ENCODE assay signal across 28 cellular contexts in genomic region chr11:37442576-37442975, GRCh38.
"Had no signal": no experiment of that assay in that cellular context is flagged by ENCODE, and none has a peak within 500 bp of the region (broad histone marks: within the 10 kb centered on the region; RNA-seq: fewer than 3 reads in every experiment).

No MANE protein-coding gene starts in this region.

- H3K4me3 Mint-ChIP-seq: activated naive CD8-positive, alpha-beta T cell; dendritic cell treated with granulocyte-macrophage colony-stimulating factor and Interleukin-4, amounts not matched to agents 40 ng/mL and 50 ng/mL, for 4 days; endodermal cell; memory B cell; naive thymus-derived CD8-positive, alpha-beta T cell; neural crest cell; stimulated activated effector memory CD8-positive, alpha-beta T cell treated with anti-CD3 and anti-CD28 coated beads, Interleukin-12 subunit alpha, Interleukin-12 subunit beta, amount 100 ng/mL, for 72 hours; stimulated activated naive CD8-positive, alpha-beta T cell treated with anti-CD3 and anti-CD28 coated beads, Interleukin-15, Interleukin-2, amounts not matched to agents 100 ng/mL and 50 ng/mL, for 24 hours had no signal

- H3K4me1 Mint-ChIP-seq: endodermal cell; memory B cell; naive thymus-derived CD8-positive, alpha-beta T cell; neural crest cell; stimulated activated effector memory CD8-positive, alpha-beta T cell treated with anti-CD3 and anti-CD28 coated beads, Interleukin-12 subunit alpha, Interleukin-12 subunit beta, amount 100 ng/mL, for 72 hours had no signal

- H3K36me3 Mint-ChIP-seq: activated naive CD8-positive, alpha-beta T cell; memory B cell; naive thymus-derived CD8-positive, alpha-beta T cell; stimulated activated effector memory CD8-positive, alpha-beta T cell treated with anti-CD3 and anti-CD28 coated beads, Interleukin-12 subunit alpha, Interleukin-12 subunit beta, amount 100 ng/mL, for 72 hours had no signal

- H3K9me3 Mint-ChIP-seq: dendritic cell treated with granulocyte-macrophage colony-stimulating factor and Interleukin-4, amounts not matched to agents 40 ng/mL and 50 ng/mL, for 4 days; memory B cell; stimulated activated naive CD8-positive, alpha-beta T cell treated with anti-CD3 and anti-CD28 coated beads, Interleukin-15, Interleukin-2, amounts not matched to agents 100 ng/mL and 50 ng/mL, for 24 hours had no signal

- H3K27me3 Mint-ChIP-seq: activated naive CD8-positive, alpha-beta T cell; dendritic cell treated with granulocyte-macrophage colony-stimulating factor and Interleukin-4, amounts not matched to agents 40 ng/mL and 50 ng/mL, for 4 days; memory B cell; naive thymus-derived CD8-positive, alpha-beta T cell; stimulated activated naive CD8-positive, alpha-beta T cell treated with anti-CD3 and anti-CD28 coated beads, Interleukin-15, Interleukin-2, amounts not matched to agents 100 ng/mL and 50 ng/mL, for 24 hours had no signal

- DNase-seq: activated CD4-positive, alpha-beta T cell treated with anti-CD3 and anti-CD28 coated beads for 4 hours; activated CD4-positive, alpha-beta T cell treated with anti-CD3 and anti-CD28 coated beads, Interleukin-2, amount 50 U/mL, for 4 hours; activated CD4-positive, CD25-positive, alpha-beta regulatory T cell; activated effector memory CD4-positive, alpha-beta T cell treated with Interleukin-2 at 50 U/mL for 16 hours; activated naive CD4-positive, alpha-beta T cell treated with Interleukin-2 at 50 U/mL for 16 hours; activated T-cell treated with anti-CD3 and anti-CD28 coated beads for 4 hours; central memory CD4-positive, alpha-beta T cell; endodermal cell; foreskin melanocyte; glutamatergic neuron; islet precursor cell; left colon; naive thymus-derived CD8-positive, alpha-beta T cell; nucleus accumbens; pancreas; retina; stimulated activated CD4-positive, alpha-beta T cell treated with anti-CD3 and anti-CD28 coated beads, Interleukin-12 subunit alpha, Interleukin-12 subunit beta, amount 100 ng/mL, for 4 hours; stimulated activated CD4-positive, alpha-beta T cell treated with anti-CD3 and anti-CD28 coated beads, Interleukin-4, amount 100 ng/mL, for 1 hour; substantia nigra; upper lobe of right lung had no signal

- H3K27ac Mint-ChIP-seq: activated naive CD8-positive, alpha-beta T cell; dendritic cell treated with granulocyte-macrophage colony-stimulating factor and Interleukin-4, amounts not matched to agents 40 ng/mL and 50 ng/mL, for 4 days; endodermal cell; memory B cell; naive thymus-derived CD8-positive, alpha-beta T cell; stimulated activated effector memory CD8-positive, alpha-beta T cell treated with anti-CD3 and anti-CD28 coated beads, Interleukin-12 subunit alpha, Interleukin-12 subunit beta, amount 100 ng/mL, for 72 hours; stimulated activated naive CD8-positive, alpha-beta T cell treated with anti-CD3 and anti-CD28 coated beads, Interleukin-15, Interleukin-2, amounts not matched to agents 100 ng/mL and 50 ng/mL, for 24 hours had no signal

- ATAC-seq: esophagus mucosa; left colon; naive thymus-derived CD8-positive, alpha-beta T cell; pancreas; sciatic nerve; stimulated activated effector memory CD8-positive, alpha-beta T cell treated with anti-CD3 and anti-CD28 coated beads, Interleukin-12 subunit alpha, Interleukin-12 subunit beta, amount 100 ng/mL, for 72 hours; upper lobe of right lung had no signal
